ENCODE assay signal across 1 cellular context in the genomic region with DNA sequence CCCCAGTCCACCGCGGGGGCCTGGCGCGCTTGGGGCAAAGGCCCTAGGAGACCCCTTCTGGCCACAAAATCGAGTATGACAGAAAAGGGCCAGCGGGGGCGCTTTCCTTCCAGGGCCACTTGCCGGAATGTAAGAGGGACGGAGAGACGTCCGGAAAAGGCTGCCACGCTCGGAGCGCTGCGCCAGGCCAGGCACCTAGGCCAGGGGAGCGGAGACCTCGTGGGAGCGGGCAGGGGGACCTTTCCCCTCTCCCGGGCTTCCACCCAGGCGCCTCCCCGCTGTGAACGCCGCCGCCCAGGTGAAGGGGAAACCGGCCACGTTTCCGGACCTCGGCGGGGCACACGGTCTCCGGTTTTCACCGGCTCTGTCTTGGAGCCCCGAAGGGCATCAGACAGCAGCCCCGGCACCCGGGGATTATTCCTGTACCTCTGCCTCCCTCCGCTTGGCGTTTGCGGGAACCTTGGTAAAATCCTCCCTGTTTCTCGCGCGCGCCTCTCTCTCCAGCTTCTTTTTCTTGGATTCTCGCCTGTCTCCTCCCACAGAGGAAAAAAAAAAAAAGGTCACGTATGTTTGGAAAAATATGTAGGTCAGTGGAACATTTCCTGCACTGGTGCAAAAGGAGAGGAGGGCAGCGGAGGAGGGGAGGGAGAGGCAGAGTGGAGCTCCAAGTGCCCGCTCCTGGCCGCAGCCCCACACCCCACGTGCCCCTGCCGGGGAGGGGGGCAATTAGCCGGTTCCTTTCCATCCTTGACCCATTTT.
TF ChIP-seq lines count a peak whose summit lies in the region.

No MANE protein-coding gene starts in this region.

TF ChIP-seq in HepG2, 621 proteins besides CTCF, POLR2A, EP300 and RAD21 (continued from another document and continues in another):
- no peak for TF ChIP-seq MAFK (conservative IDR thresholded peaks at IDR 0.05 in 1 of 2, IDR thresholded peaks at IDR 0.05 in 1 of 2; ENCODE audit: low read length in 2 of 2)
- TF ChIP-seq CAMTA2 (CRISPR knock-in tag; IDR thresholded peaks at IDR 0.05; ENCODE audit: borderline replicate concordance), result peak; percentile 85; the same call in 1 of the 2 replicates
- no peak for TF ChIP-seq ZNF674 (CRISPR knock-in tag; IDR thresholded peaks at IDR 0.05; ENCODE audit: low read depth)
- TF ChIP-seq ZNF841 (CRISPR knock-in tag; IDR thresholded peaks at IDR 0.05; ENCODE audit: borderline replicate concordance), result no peak
- peak; percentile 73 for TF ChIP-seq MED1 (CRISPR knock-in tag; IDR thresholded peaks at IDR 0.05)
- TF ChIP-seq SIX4 (CRISPR knock-in tag; IDR thresholded peaks at IDR 0.05), result no peak; the same call in 1 of the 2 replicates
- TF ChIP-seq EHMT2 (IDR thresholded peaks at IDR 0.05; ENCODE audit: borderline replicate concordance, low read depth, low read length), result no peak
- TF ChIP-seq FOSL1 (CRISPR knock-in tag; IDR thresholded peaks at IDR 0.05; ENCODE audit: borderline replicate concordance), result no peak
- no peak; the same call in 1 of the 2 replicates for TF ChIP-seq DR1 (CRISPR knock-in tag; IDR thresholded peaks at IDR 0.05)
- TF ChIP-seq MAZ (IDR thresholded peaks at IDR 0.05; ENCODE audit: borderline replicate concordance, low read depth, low read length), result peak; percentile 49; the same call in 1 of the 2 replicates
- peak; percentile 31; the same call in 1 of the 2 replicates for TF ChIP-seq MAZ (CRISPR knock-in tag; IDR thresholded peaks at IDR 0.05; ENCODE audit: low read depth)
- TF ChIP-seq ZNF225 (CRISPR knock-in tag; IDR thresholded peaks at IDR 0.05), result 0 out of 2 replicates have a peak, but pooled peaks have one; percentile 72
- TF ChIP-seq, protein P1, sequence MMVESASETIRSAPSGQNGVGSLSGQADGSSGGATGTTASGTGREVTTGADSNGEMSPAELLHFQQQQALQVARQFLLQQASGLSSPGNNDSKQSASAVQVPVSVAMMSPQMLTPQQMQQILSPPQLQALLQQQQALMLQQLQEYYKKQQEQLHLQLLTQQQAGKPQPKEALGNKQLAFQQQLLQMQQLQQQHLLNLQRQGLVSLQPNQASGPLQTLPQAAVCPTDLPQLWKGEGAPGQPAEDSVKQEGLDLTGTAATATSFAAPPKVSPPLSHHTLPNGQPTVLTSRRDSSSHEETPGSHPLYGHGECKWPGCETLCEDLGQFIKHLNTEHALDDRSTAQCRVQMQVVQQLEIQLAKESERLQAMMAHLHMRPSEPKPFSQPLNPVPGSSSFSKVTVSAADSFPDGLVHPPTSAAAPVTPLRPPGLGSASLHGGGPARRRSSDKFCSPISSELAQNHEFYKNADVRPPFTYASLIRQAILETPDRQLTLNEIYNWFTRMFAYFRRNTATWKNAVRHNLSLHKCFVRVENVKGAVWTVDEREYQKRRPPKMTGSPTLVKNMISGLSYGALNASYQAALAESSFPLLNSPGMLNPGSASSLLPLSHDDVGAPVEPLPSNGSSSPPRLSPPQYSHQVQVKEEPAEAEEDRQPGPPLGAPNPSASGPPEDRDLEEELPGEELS (CRISPR knock-in tag; IDR thresholded peaks at IDR 0.05), result peak; percentile 40
- peak; percentile 40; the same call in 1 of the 2 replicates for TF ChIP-seq ZNF160 (CRISPR knock-in tag; IDR thresholded peaks at IDR 0.05)
- no peak for TF ChIP-seq PPARG (CRISPR knock-in tag; conservative IDR thresholded peaks at IDR 0.05)
- TF ChIP-seq, protein P2, sequence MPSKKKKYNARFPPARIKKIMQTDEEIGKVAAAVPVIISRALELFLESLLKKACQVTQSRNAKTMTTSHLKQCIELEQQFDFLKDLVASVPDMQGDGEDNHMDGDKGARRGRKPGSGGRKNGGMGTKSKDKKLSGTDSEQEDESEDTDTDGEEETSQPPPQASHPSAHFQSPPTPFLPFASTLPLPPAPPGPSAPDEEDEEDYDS (CRISPR knock-in tag; IDR thresholded peaks at IDR 0.05), result no peak
- TF ChIP-seq HNRNPUL1 (IDR thresholded peaks at IDR 0.05; ENCODE audit: low read depth, low read length), result no peak
- TF ChIP-seq BCLAF1 (IDR thresholded peaks at IDR 0.05), result no peak
- no peak for TF ChIP-seq ZC3H13 (CRISPR knock-in tag; IDR thresholded peaks at IDR 0.05)
- no peak for TF ChIP-seq PHB2 (IDR thresholded peaks at IDR 0.05; ENCODE audit: partially characterized antibody)
- TF ChIP-seq MEIS1 (CRISPR knock-in tag; IDR thresholded peaks at IDR 0.05; ENCODE audit: borderline replicate concordance), result peak; percentile 94
- peak; percentile 72 for TF ChIP-seq PTBP1 (IDR thresholded peaks at IDR 0.05; ENCODE audit: low read depth, low read length, poor library complexity, severe bottlenecking)
- peak; percentile 30; the same call in 1 of the 2 replicates for TF ChIP-seq ZNF770 (CRISPR knock-in tag; IDR thresholded peaks at IDR 0.05)
- TF ChIP-seq ZNF597 (CRISPR knock-in tag; IDR thresholded peaks at IDR 0.05), result no peak
- peak; percentile 96 for TF ChIP-seq ZNF441 (CRISPR knock-in tag; IDR thresholded peaks at IDR 0.05; ENCODE audit: borderline replicate concordance)
- no peak for TF ChIP-seq FOXK2 (IDR thresholded peaks at IDR 0.05)
- peak; percentile 81 for TF ChIP-seq ZSCAN22 (CRISPR knock-in tag; IDR thresholded peaks at IDR 0.05)
- no peak for TF ChIP-seq RORA (CRISPR knock-in tag; IDR thresholded peaks at IDR 0.05)
- TF ChIP-seq RFX1 (IDR thresholded peaks at IDR 0.05), result no peak
- no peak for TF ChIP-seq ZNF10 (CRISPR knock-in tag; IDR thresholded peaks at IDR 0.05; ENCODE audit: borderline replicate concordance, low read depth)
- no peak for TF ChIP-seq MTF2 (CRISPR knock-in tag; IDR thresholded peaks at IDR 0.05; ENCODE audit: borderline replicate concordance)
- no peak; the same call in 1 of the 2 replicates for TF ChIP-seq ZNF12 (CRISPR knock-in tag; IDR thresholded peaks at IDR 0.05)
- no peak for TF ChIP-seq ZSCAN30 (CRISPR knock-in tag; IDR thresholded peaks at IDR 0.05)
- no peak for TF ChIP-seq XBP1 (CRISPR knock-in tag; IDR thresholded peaks at IDR 0.05)
- TF ChIP-seq ZNF260 (CRISPR knock-in tag; IDR thresholded peaks at IDR 0.05; ENCODE audit: borderline replicate concordance, low read depth), result no peak
- peak; percentile 39 for TF ChIP-seq DPF2 (CRISPR knock-in tag; IDR thresholded peaks at IDR 0.05; ENCODE audit: borderline replicate concordance, low read depth)
- TF ChIP-seq ZNF333 (CRISPR knock-in tag; IDR thresholded peaks at IDR 0.05; ENCODE audit: borderline replicate concordance), result 0 out of 2 replicates have a peak, but pooled peaks have one; percentile 42
- TF ChIP-seq, protein P3, sequence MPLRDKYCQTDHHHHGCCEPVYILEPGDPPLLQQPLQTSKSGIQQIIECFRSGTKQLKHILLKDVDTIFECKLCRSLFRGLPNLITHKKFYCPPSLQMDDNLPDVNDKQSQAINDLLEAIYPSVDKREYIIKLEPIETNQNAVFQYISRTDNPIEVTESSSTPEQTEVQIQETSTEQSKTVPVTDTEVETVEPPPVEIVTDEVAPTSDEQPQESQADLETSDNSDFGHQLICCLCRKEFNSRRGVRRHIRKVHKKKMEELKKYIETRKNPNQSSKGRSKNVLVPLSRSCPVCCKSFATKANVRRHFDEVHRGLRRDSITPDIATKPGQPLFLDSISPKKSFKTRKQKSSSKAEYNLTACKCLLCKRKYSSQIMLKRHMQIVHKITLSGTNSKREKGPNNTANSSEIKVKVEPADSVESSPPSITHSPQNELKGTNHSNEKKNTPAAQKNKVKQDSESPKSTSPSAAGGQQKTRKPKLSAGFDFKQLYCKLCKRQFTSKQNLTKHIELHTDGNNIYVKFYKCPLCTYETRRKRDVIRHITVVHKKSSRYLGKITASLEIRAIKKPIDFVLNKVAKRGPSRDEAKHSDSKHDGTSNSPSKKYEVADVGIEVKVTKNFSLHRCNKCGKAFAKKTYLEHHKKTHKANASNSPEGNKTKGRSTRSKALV (CRISPR knock-in tag; IDR thresholded peaks at IDR 0.05), result peak; percentile 90
- TF ChIP-seq PITX1 (CRISPR knock-in tag; IDR thresholded peaks at IDR 0.05), result peak; percentile 86; the same call in 1 of the 2 replicates
- TF ChIP-seq MXI1 (IDR thresholded peaks at IDR 0.05; ENCODE audit: borderline replicate concordance, low read depth, low read length), result no peak
- TF ChIP-seq, protein P4, sequence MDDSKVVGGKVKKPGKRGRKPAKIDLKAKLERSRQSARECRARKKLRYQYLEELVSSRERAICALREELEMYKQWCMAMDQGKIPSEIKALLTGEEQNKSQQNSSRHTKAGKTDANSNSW (CRISPR knock-in tag; IDR thresholded peaks at IDR 0.05; ENCODE audit: borderline replicate concordance), result peak; percentile 65; the same call in 1 of the 2 replicates
- TF ChIP-seq ZNF772 (CRISPR knock-in tag; IDR thresholded peaks at IDR 0.05), result peak; percentile 62; the same call in 1 of the 2 replicates
- TF ChIP-seq ZNF724P (CRISPR knock-in tag; IDR thresholded peaks at IDR 0.05; ENCODE audit: borderline replicate concordance), result peak; percentile 89
- no peak for TF ChIP-seq GPBP1L1 (CRISPR knock-in tag; IDR thresholded peaks at IDR 0.05)
- TF ChIP-seq GMEB2 (CRISPR knock-in tag; IDR thresholded peaks at IDR 0.05; ENCODE audit: low read depth), result no peak
- TF ChIP-seq ZIK1 (CRISPR knock-in tag; IDR thresholded peaks at IDR 0.05; ENCODE audit: borderline replicate concordance, low read depth), result no peak
- TF ChIP-seq NFE2L2 (IDR thresholded peaks at IDR 0.05; ENCODE audit: low read length), result no peak
- 0 out of 2 replicates have a peak, but pooled peaks have one; percentile 14 for TF ChIP-seq MIER3 (CRISPR knock-in tag; IDR thresholded peaks at IDR 0.05; ENCODE audit: borderline replicate concordance)
- TF ChIP-seq, protein P5, sequence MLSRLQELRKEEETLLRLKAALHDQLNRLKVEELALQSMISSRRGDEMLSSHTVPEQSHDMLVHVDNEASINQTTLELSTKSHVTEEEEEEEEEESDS (CRISPR knock-in tag; IDR thresholded peaks at IDR 0.05; ENCODE audit: borderline replicate concordance), result peak; percentile 0; the same call in 1 of the 2 replicates
- no peak for TF ChIP-seq SNRNP70 (IDR thresholded peaks at IDR 0.05; ENCODE audit: low read depth, low read length)
- peak; percentile 37; the same call in 1 of the 2 replicates for TF ChIP-seq KDM5A (IDR thresholded peaks at IDR 0.05; ENCODE audit: borderline replicate concordance, low read length)
